ENCODE assay signal across 16 cellular contexts in genomic region chr17:50220811-50221210, GRCh38. TPM values are rescaled to one million over a fixed set of nuclear protein-coding genes. Genes with fewer than 3 reads are reported as not detected.
A peak's percentile ranks its signal among the peaks of the same experiment; 100 is the strongest.
DNase-seq lines count a peak whose midpoint lies in the region; ATAC-seq, FAIRE-seq and TF ChIP-seq lines count a peak whose summit lies in the region.
"Had no signal": no experiment of that assay in that cellular context is flagged by ENCODE, and none has a peak within 500 bp of the region (broad histone marks: within the 10 kb centered on the region; RNA-seq: fewer than 3 reads in every experiment).

No MANE protein-coding gene starts in this region.

- 90% methylated on average over 15 of the region's 15 CpGs for WGBS in HepG2 (ENCODE audit: low lambda C conversion rate)
- 95% methylated on average over 15 of the region's 15 CpGs for WGBS in right lobe of liver (ENCODE audit: insufficient coverage, low coverage, low lambda C conversion rate, missing lambda C conversion rate)
- 80 to 88% (median 84%) methylated on average over 15 of the region's 15 CpGs for WGBS in ovary, 3 donors

- H3K4me3 Mint-ChIP-seq in dendritic cell treated with granulocyte-macrophage colony-stimulating factor and Interleukin-4, amounts not matched to agents 40 ng/mL and 50 ng/mL, for 4 days: no peak overlapping the region
- H3K4me3 Mint-ChIP-seq in activated T-cell treated with anti-CD3 and anti-CD28 coated beads, Interleukin-2, amount 50 U/mL, for 72 hours: no peak overlapping the region
- H3K4me3 Mint-ChIP-seq: activated B cell treated with CpG ODN at 0.5 μM for 24 hours had no signal

- peaks cover 13% of the 10 kb centered on the region for H3K9me3 ChIP-seq in HepG2 (ENCODE audit: low read length)
- no peaks in the 10 kb centered on the region for H3K9me3 ChIP-seq in right lobe of liver
- no peaks in the 10 kb centered on the region for H3K9me3 ChIP-seq in ovary
- H3K9me3 ChIP-seq: prostate gland had no signal

- no peak for FAIRE-seq in HepG2 (lab: Jason Lieb, UNC)

- intact Hi-C loops in HepG2 (cut with micrococcal nuclease; ENCODE audit: unreplicated experiment): no loop called here
- intact Hi-C loops in right lobe of liver (cut with DNase I): no loop called here
- intact Hi-C loops in dendritic cell treated with granulocyte-macrophage colony-stimulating factor and Interleukin-4, amounts not matched to agents 40 ng/mL and 50 ng/mL, for 4 days (cut with micrococcal nuclease): no loop called here
- intact Hi-C loops in ovary (cut with DNase I): loop anchor here in 1 of 4 donors (5.0 kb wide), 1 partner anchor 36 kb away; no protein-coding TSS in a partner anchor

- no peak overlapping the region for H2AFZ ChIP-seq in HepG2 (ENCODE audit: low read length)

- H3K27me3 ChIP-seq in HepG2 (ENCODE audit: control insufficient read depth in 1 of 2, insufficient read depth in 2 of 2, low read length in 2 of 2) (no peaks in the 10 kb centered on the region; a peak in 1 of 5 replicates), right lobe of liver (no peaks in the 10 kb centered on the region), ovary (no peaks in the 10 kb centered on the region)

- H3K36me3 Mint-ChIP-seq in dendritic cell treated with granulocyte-macrophage colony-stimulating factor and Interleukin-4, amounts not matched to agents 40 ng/mL and 50 ng/mL, for 4 days (ENCODE audit: low read depth): no peaks in the 10 kb centered on the region
- peaks cover 3% of the 10 kb centered on the region in 2 donors for H3K36me3 Mint-ChIP-seq in activated T-cell treated with anti-CD3 and anti-CD28 coated beads, Interleukin-2, amount 50 U/mL, for 72 hours (ENCODE audit: insufficient read depth in 2 of 2)

- H3K27me3 Mint-ChIP-seq in dendritic cell treated with granulocyte-macrophage colony-stimulating factor and Interleukin-4, amounts not matched to agents 40 ng/mL and 50 ng/mL, for 4 days: peaks cover 2% of the 10 kb centered on the region
- H3K27me3 Mint-ChIP-seq in activated T-cell treated with anti-CD3 and anti-CD28 coated beads, Interleukin-2, amount 50 U/mL, for 72 hours (ENCODE audit: low read depth): peaks cover 8% of the 10 kb centered on the region

- H3K4me3 ChIP-seq in HepG2 (replicated peaks in 1 of 3; ENCODE audit: insufficient read depth in 1 of 3, low read depth in 2 of 3, low read length in 3 of 3) (no peak overlapping the region), right lobe of liver (no peak overlapping the region), ovary (no peak overlapping the region)
- H3K4me3 ChIP-seq: prostate gland had no signal

- DNase-seq in HepG2 (ENCODE audit: low spot score) (no peak), right lobe of liver (no peak), ovary (peak in 3 of 5 donors; percentile 34 to 56 (median 52)), NCI-H526 treated with DMSO at 0.1 percent for 48 hours (lab: John Stamatoyannopoulos, UW) (no peak), SW 1271 (lab: John Stamatoyannopoulos, UW) (no peak)
- DNase-seq in activated T-cell treated with anti-CD3 and anti-CD28 coated beads, Interleukin-2, amount 50 U/mL, for 72 hours: no peak
- DNase-seq: activated B cell treated with CpG ODN at 0.5 μM for 24 hours, anterior cingulate cortex, hippocampal formation, NCI-H2081, NCI-H524 treated with DMSO at 0.1 percent for 48 hours, T-helper 1 cell had no signal

- no TSS peak for BruUV-seq in HepG2 (replicated peaks; lab: Mats Ljungman, UMichigan)

- POLR2A ChIA-PET in HepG2 (lab: Yijun Ruan, JAX): no interaction called here

- no peak for TF ChIP-seq EP300 in HepG2 (IDR thresholded peaks at IDR 0.05; ENCODE audit: low read depth in 2 of 2, low read length in 2 of 2)
- no peak for TF ChIP-seq EP300 in HepG2 (CRISPR knock-in tag; IDR thresholded peaks at IDR 0.05; ENCODE audit: borderline replicate concordance)
- TF ChIP-seq EP300 in ovary (IDR thresholded peaks at IDR 0.05): no peak

- no peak overlapping the region for H3K9ac ChIP-seq in HepG2 (ENCODE audit: insufficient read depth, low read depth, low read length)

- H3K27ac Mint-ChIP-seq in dendritic cell treated with granulocyte-macrophage colony-stimulating factor and Interleukin-4, amounts not matched to agents 40 ng/mL and 50 ng/mL, for 4 days: peak overlapping the region; percentile 53
- H3K27ac Mint-ChIP-seq in activated T-cell treated with anti-CD3 and anti-CD28 coated beads, Interleukin-2, amount 50 U/mL, for 72 hours: no peak overlapping the region
- H3K27ac Mint-ChIP-seq: activated B cell treated with CpG ODN at 0.5 μM for 24 hours had no signal

- ATAC-seq in HepG2 (peak; percentile 6; the same call in 1 of the 3 replicates), right lobe of liver (no peak), HG03354 (IDR thresholded peaks at IDR 0.05; ENCODE audit: poor library complexity, severe bottlenecking, unreplicated experiment) (no peak)
- ATAC-seq in activated T-cell treated with anti-CD3 and anti-CD28 coated beads, Interleukin-2, amount 50 U/mL, for 72 hours (replicated peaks in 1 of 2): no peak

- H3K27ac ChIP-seq in HepG2 (ENCODE audit: extremely low read length, insufficient read depth, low read length): no peak overlapping the region
- H3K27ac ChIP-seq in right lobe of liver: no peak overlapping the region
- H3K27ac ChIP-seq in ovary: peak overlapping the region in 1 of 2 donors; percentile 78
- H3K27ac ChIP-seq: prostate gland had no signal

- no peak for TF ChIP-seq RAD21 in HepG2 (CRISPR knock-in tag; IDR thresholded peaks at IDR 0.05)

- H3K4me1 Mint-ChIP-seq in dendritic cell treated with granulocyte-macrophage colony-stimulating factor and Interleukin-4, amounts not matched to agents 40 ng/mL and 50 ng/mL, for 4 days (ENCODE audit: low read depth): peaks cover 27% of the 10 kb centered on the region
- H3K4me1 Mint-ChIP-seq in activated T-cell treated with anti-CD3 and anti-CD28 coated beads, Interleukin-2, amount 50 U/mL, for 72 hours (ENCODE audit: low read depth): peaks cover 6% of the 10 kb centered on the region
- H3K4me1 Mint-ChIP-seq: activated B cell treated with CpG ODN at 0.5 μM for 24 hours had no signal

- H3K36me3 ChIP-seq in HepG2 (replicated peaks in 1 of 2; ENCODE audit: control insufficient read depth in 1 of 2, insufficient read depth in 2 of 2, low read length in 2 of 2): no peaks in the 10 kb centered on the region
- no peaks in the 10 kb centered on the region for H3K36me3 ChIP-seq in right lobe of liver
- no peaks in the 10 kb centered on the region for H3K36me3 ChIP-seq in ovary
- H3K36me3 ChIP-seq: prostate gland had no signal

- H4K20me1 ChIP-seq in HepG2 (ENCODE audit: insufficient read depth, low read length): no peaks in the 10 kb centered on the region

- H3K4me2 ChIP-seq in HepG2 (ENCODE audit: low read depth, low read length): no peak overlapping the region

- H3K79me2 ChIP-seq in HepG2 (ENCODE audit: insufficient read depth, low read length): no peaks in the 10 kb centered on the region

- CTCF ChIA-PET in HepG2 (lab: Yijun Ruan, JAX; ENCODE audit: low intra/inter-chr PET ratio, low total read pairs): no interaction called here

- TF ChIP-seq POLR2A in HepG2 (IDR thresholded peaks at IDR 0.05; ENCODE audit: insufficient read depth in 1 of 2, low read depth in 2 of 2, low read length in 2 of 2) (no peak), right lobe of liver (IDR thresholded peaks at IDR 0.05) (no peak), ovary (IDR thresholded peaks at IDR 0.05) (no peak)

- no peaks in the 10 kb centered on the region for H3K9me3 Mint-ChIP-seq in dendritic cell treated with granulocyte-macrophage colony-stimulating factor and Interleukin-4, amounts not matched to agents 40 ng/mL and 50 ng/mL, for 4 days
- H3K9me3 Mint-ChIP-seq in activated T-cell treated with anti-CD3 and anti-CD28 coated beads, Interleukin-2, amount 50 U/mL, for 72 hours: peaks cover under 1 to 3% of the 10 kb centered on the region in 2 donors

- H3K4me1 ChIP-seq in HepG2 (ENCODE audit: insufficient read depth, low read length) (peaks cover 40% of the 10 kb centered on the region), right lobe of liver (peaks cover 0 to 51% (median 17%) of the 10 kb centered on the region in 4 donors), ovary (ENCODE audit: insufficient read depth) (peaks cover 16% of the 10 kb centered on the region)
- H3K4me1 ChIP-seq: prostate gland had no signal

- TF ChIP-seq CTCF in HepG2 (CRISPR knock-in tag; IDR thresholded peaks at IDR 0.05) (no peak), right lobe of liver (IDR thresholded peaks at IDR 0.05) (no peak), ovary (IDR thresholded peaks at IDR 0.05) (no peak)

- in situ Hi-C loops in HepG2 (cut with HindIII; ENCODE audit: extremely low pct_ligation_motif_present, low pct_unique_long_range_greater_than_20kb): no loop called here

RNA-seq across cellular contexts. Expression of gene COL1A1, which starts 19.4 kb away (rescaled TPM):
- total RNA-seq in HepG2 (2016; rRNA removed; fragmentation: Illumina TruSeq; extraction: Trizol) (0.17 TPM in 1 of 2 replicates, not detected in the other), right lobe of liver (100 to 1,000 TPM in 1 of 6 experiments, 10 to 100 TPM in 4, 1 to 10 TPM in 1; 9.3 to 109 (median 34.7) TPM), ovary (1,000 to 10,000 TPM in 1 of 7 donors, 100 to 1,000 TPM in 5, 10 to 100 TPM in 1; 71.2 to 1,087 (median 550) TPM)
- not detected in 2 replicates for total RNA-seq in HepG2 (2016; cell fraction: cytosol; rRNA removed; fragmentation: Illumina TruSeq; extraction: Trizol; ENCODE audit: low read depth)
- 0.03 and 0.06 TPM in 2 replicates for total RNA-seq in HepG2 (2016; cell fraction: insoluble cytoplasmic fraction; rRNA removed; fragmentation: Illumina TruSeq; extraction: Trizol)
- total RNA-seq in HepG2 (2016; cell fraction: membrane; rRNA removed; fragmentation: Illumina TruSeq; extraction: Trizol): 0.09 and 0.24 TPM in 2 replicates
- 0.68 and 0.72 TPM in 2 replicates for total RNA-seq in HepG2 (2016; cell fraction: nucleus; rRNA removed; fragmentation: Illumina TruSeq; extraction: Trizol)
- polyA plus RNA-seq in HepG2 (2011; rRNA removed) (0.05 and 0.14 TPM in 2 replicates), ovary (100 to 1,000 TPM; 260 to 321 TPM)
- polyA plus RNA-seq in HepG2 (2011; cell fraction: cytosol; rRNA removed): 0.01 TPM in 1 of 2 replicates, not detected in the other
- polyA plus RNA-seq in HepG2 (2011; cell fraction: nucleus; rRNA removed): 1.7 and 2.5 TPM in 2 replicates
- polyA plus RNA-seq in HepG2 (2012): 0.19 TPM in 2 replicates
- 0.03 TPM in 1 of 2 replicates, not detected in the other for polyA plus RNA-seq in HepG2 (2016; cell fraction: cytosol; fragmentation: Illumina TruSeq; extraction: Trizol; ENCODE audit: low read depth)
- polyA plus RNA-seq in HepG2 (2016; cell fraction: insoluble cytoplasmic fraction; fragmentation: Illumina TruSeq; extraction: Trizol; ENCODE audit: low read depth): 0.07 TPM in 1 of 2 replicates, not detected in the other
- polyA plus RNA-seq in HepG2 (2016; cell fraction: membrane; fragmentation: Illumina TruSeq; extraction: Trizol; ENCODE audit: low read depth): not detected in 2 replicates
- polyA plus RNA-seq in HepG2 (2016; cell fraction: nucleus; fragmentation: Illumina TruSeq; extraction: Trizol; ENCODE audit: insufficient read depth, low read depth): 1.00 and 2.8 TPM in 2 replicates
- 35.8 TPM in 1 of 2 replicates, not detected in the other for polyA minus RNA-seq in HepG2 (2011; rRNA and poly(A)+ RNA removed; ENCODE audit: low replicate concordance)
- 0.70 and 0.79 TPM in 2 replicates for polyA minus RNA-seq in HepG2 (2011; cell fraction: cytosol; rRNA and poly(A)+ RNA removed)
- polyA minus RNA-seq in HepG2 (2011; cell fraction: nucleus; rRNA and poly(A)+ RNA removed): 0.52 and 1.2 TPM in 2 replicates
- 10 to 100 TPM in 1 of 2 donors, 1 to 10 TPM in 1; 9.8 to 10.3 TPM for total RNA-seq in activated T-cell treated with anti-CD3 and anti-CD28 coated beads, Interleukin-2, amount 50 U/mL, for 72 hours

RNA-seq across cellular contexts. Expression of gene TMEM92, which starts 53.5 kb away (rescaled TPM):
- not detected in 2 replicates for total RNA-seq in HepG2 (2016; rRNA removed; fragmentation: Illumina TruSeq; extraction: Trizol)
- total RNA-seq in HepG2 (2016; cell fraction: cytosol; rRNA removed; fragmentation: Illumina TruSeq; extraction: Trizol; ENCODE audit: low read depth): not detected in 2 replicates
- not detected in 2 replicates for total RNA-seq in HepG2 (2016; cell fraction: insoluble cytoplasmic fraction; rRNA removed; fragmentation: Illumina TruSeq; extraction: Trizol)
- total RNA-seq in HepG2 (2016; cell fraction: membrane; rRNA removed; fragmentation: Illumina TruSeq; extraction: Trizol): 0.14 TPM in 1 of 2 replicates, not detected in the other
- not detected in 2 replicates for total RNA-seq in HepG2 (2016; cell fraction: nucleus; rRNA removed; fragmentation: Illumina TruSeq; extraction: Trizol)
- 0.07 and 0.10 TPM in 2 replicates for polyA plus RNA-seq in HepG2 (2011; rRNA removed)
- 0.25 and 0.47 TPM in 2 replicates for polyA plus RNA-seq in HepG2 (2011; cell fraction: cytosol; rRNA removed)
- 0.07 and 0.08 TPM in 2 replicates for polyA plus RNA-seq in HepG2 (2011; cell fraction: nucleus; rRNA removed)
- 0.11 and 0.31 TPM in 2 replicates for polyA plus RNA-seq in HepG2 (2012)
- 0.05 and 0.06 TPM in 2 replicates for polyA plus RNA-seq in HepG2 (2016; cell fraction: cytosol; fragmentation: Illumina TruSeq; extraction: Trizol; ENCODE audit: low read depth)
- not detected in 2 replicates for polyA plus RNA-seq in HepG2 (2016; cell fraction: insoluble cytoplasmic fraction; fragmentation: Illumina TruSeq; extraction: Trizol; ENCODE audit: low read depth)
- 0.23 TPM in 1 of 2 replicates, not detected in the other for polyA plus RNA-seq in HepG2 (2016; cell fraction: membrane; fragmentation: Illumina TruSeq; extraction: Trizol; ENCODE audit: low read depth)
- polyA plus RNA-seq in HepG2 (2016; cell fraction: nucleus; fragmentation: Illumina TruSeq; extraction: Trizol; ENCODE audit: insufficient read depth, low read depth): not detected in 2 replicates
- polyA minus RNA-seq in HepG2 (2011; rRNA and poly(A)+ RNA removed; ENCODE audit: low replicate concordance): 0.32 and 15.1 TPM in 2 replicates
- not detected in 2 replicates for polyA minus RNA-seq in HepG2 (2011; cell fraction: cytosol; rRNA and poly(A)+ RNA removed)
- not detected in 2 replicates for polyA minus RNA-seq in HepG2 (2011; cell fraction: nucleus; rRNA and poly(A)+ RNA removed)
- 10 to 100 TPM in 1 of 6 experiments, 1 to 10 TPM in 5; 1.5 to 20.0 (median 8.7) TPM for total RNA-seq in right lobe of liver
- 1 to 10 TPM in 6 of 7 donors, under 1 TPM in 1; 0.34 to 3.5 (median 1.6) TPM for total RNA-seq in ovary
- 1 to 10 TPM in 1 of 2 donors, under 1 TPM in 1; 0.32 to 2.5 TPM for polyA plus RNA-seq in ovary
- under 1 TPM in 1 of 2 donors, not detected in 1; 0.51 TPM for total RNA-seq in activated T-cell treated with anti-CD3 and anti-CD28 coated beads, Interleukin-2, amount 50 U/mL, for 72 hours
- total RNA-seq: activated B cell treated with CpG ODN at 0.5 μM for 24 hours, temporal lobe had no signal

RNA-seq across cellular contexts. Expression of gene SGCA, which starts 55.0 kb away (rescaled TPM):
- not detected in 2 replicates for total RNA-seq in HepG2 (2016; rRNA removed; fragmentation: Illumina TruSeq; extraction: Trizol)
- total RNA-seq in HepG2 (2016; cell fraction: cytosol; rRNA removed; fragmentation: Illumina TruSeq; extraction: Trizol; ENCODE audit: low read depth): not detected in 2 replicates
- not detected in 2 replicates for total RNA-seq in HepG2 (2016; cell fraction: insoluble cytoplasmic fraction; rRNA removed; fragmentation: Illumina TruSeq; extraction: Trizol)
- not detected in 2 replicates for total RNA-seq in HepG2 (2016; cell fraction: membrane; rRNA removed; fragmentation: Illumina TruSeq; extraction: Trizol)
- not detected in 2 replicates for total RNA-seq in HepG2 (2016; cell fraction: nucleus; rRNA removed; fragmentation: Illumina TruSeq; extraction: Trizol)
- not detected in 2 replicates for polyA plus RNA-seq in HepG2 (2011; rRNA removed)
- not detected in 2 replicates for polyA plus RNA-seq in HepG2 (2011; cell fraction: cytosol; rRNA removed)
- 0.42 TPM in 1 of 2 replicates, not detected in the other for polyA plus RNA-seq in HepG2 (2011; cell fraction: nucleus; rRNA removed)
- not detected in 2 replicates for polyA plus RNA-seq in HepG2 (2012)
- polyA plus RNA-seq in HepG2 (2016; cell fraction: cytosol; fragmentation: Illumina TruSeq; extraction: Trizol; ENCODE audit: low read depth): not detected in 2 replicates
- not detected in 2 replicates for polyA plus RNA-seq in HepG2 (2016; cell fraction: insoluble cytoplasmic fraction; fragmentation: Illumina TruSeq; extraction: Trizol; ENCODE audit: low read depth)
- not detected in 2 replicates for polyA plus RNA-seq in HepG2 (2016; cell fraction: membrane; fragmentation: Illumina TruSeq; extraction: Trizol; ENCODE audit: low read depth)
- not detected in 2 replicates for polyA plus RNA-seq in HepG2 (2016; cell fraction: nucleus; fragmentation: Illumina TruSeq; extraction: Trizol; ENCODE audit: insufficient read depth, low read depth)
- 0.19 TPM in 1 of 2 replicates, not detected in the other for polyA minus RNA-seq in HepG2 (2011; rRNA and poly(A)+ RNA removed; ENCODE audit: low replicate concordance)
- polyA minus RNA-seq in HepG2 (2011; cell fraction: cytosol; rRNA and poly(A)+ RNA removed): not detected in 2 replicates
- polyA minus RNA-seq in HepG2 (2011; cell fraction: nucleus; rRNA and poly(A)+ RNA removed): not detected in 2 replicates
- 1 to 10 TPM in 4 of 6 experiments, under 1 TPM in 2; 0.48 to 2.8 (median 1.6) TPM for total RNA-seq in right lobe of liver
- total RNA-seq in ovary: 1 to 10 TPM in 5 of 7 donors, under 1 TPM in 2; 0.48 to 3.4 (median 1.2) TPM
- polyA plus RNA-seq in ovary: 1 to 10 TPM; 2.2 to 3.4 TPM
- total RNA-seq in activated T-cell treated with anti-CD3 and anti-CD28 coated beads, Interleukin-2, amount 50 U/mL, for 72 hours: 1 to 10 TPM; 1.7 to 2.3 TPM

Comparison
In these comparisons a context has a peak if more than half of its experiments do, and no peak if none do; other contexts are left out.
1. RNA of gene COL1A1, which starts 19.4 kb away (total RNA-seq): 71.2 to 1,087 TPM in ovary, 9.3 to 109 TPM in right lobe of liver and 9.8 to 10.3 TPM in activated T-cell treated with anti-CD3 and anti-CD28 coated beads, Interleukin-2, amount 50 U/mL, for 72 hours; 0.03 to 0.72 TPM in HepG2; every median in the first group is over 4 times any median in the second.
2. DNase-seq: peak in ovary (3 of 5); none in HepG2 (single experiment), right lobe of liver (0 of 3), activated T-cell treated with anti-CD3 and anti-CD28 coated beads, Interleukin-2, amount 50 U/mL, for 72 hours (0 of 2), NCI-H526 treated with DMSO at 0.1 percent for 48 hours (single experiment) and SW 1271 (0 of 2).